ENCODE assay signal across 20 cellular contexts in the genomic region with DNA sequence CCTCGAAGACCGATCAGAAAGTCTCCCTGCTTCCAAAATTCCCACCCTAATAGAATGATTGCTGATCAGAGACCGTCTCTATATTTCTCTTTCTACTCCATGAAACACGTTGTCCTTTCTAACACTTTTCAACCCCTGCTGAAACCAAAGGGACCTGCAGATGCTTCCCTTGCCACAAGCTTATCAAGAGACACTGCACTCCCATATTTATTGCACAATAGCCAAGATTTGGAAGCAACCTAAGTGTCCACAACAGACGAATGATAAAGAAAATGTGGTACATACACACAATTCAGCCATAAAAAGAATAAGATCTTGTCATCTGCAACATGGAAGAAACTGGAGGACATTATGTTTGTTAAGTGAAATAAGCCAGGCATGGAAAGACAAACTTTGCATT.
"Had no signal": no experiment of that assay in that cellular context is flagged by ENCODE, and none has a peak within 500 bp of the region (broad histone marks: within the 10 kb centered on the region; RNA-seq: fewer than 3 reads in every experiment).

No MANE protein-coding gene starts in this region.

- H3K4me3 ChIP-seq: coronary artery, heart left ventricle, ovary, right atrium auricular region, suprapubic skin, thyroid gland, uterus had no signal

- ATAC-seq: heart left ventricle; naive thymus-derived CD8-positive, alpha-beta T cell; stimulated activated naive CD8-positive, alpha-beta T cell treated with anti-CD3 and anti-CD28 coated beads, Interleukin-15, Interleukin-2, amounts not matched to agents 100 U/mL and 50 U/mL, for 24 hours had no signal

- FAIRE-seq: endothelial cell of umbilical vein, islet of Langerhans had no signal

- H3K4me1 ChIP-seq: heart left ventricle, right atrium auricular region, suprapubic skin, thyroid gland, uterus had no signal

- DNase-seq: effector CD4-positive, alpha-beta T cell; endodermal cell; erythroblast; foreskin melanocyte; heart left ventricle; hypothalamus; kidney glomerular epithelial cell; naive thymus-derived CD8-positive, alpha-beta T cell; ovary; stimulated activated CD4-positive, alpha-beta T cell treated with anti-CD3 and anti-CD28 coated beads, Interleukin-4, amount 100 ng/mL, for 1 hour; stimulated activated CD8-positive, alpha-beta memory T cell treated with anti-CD3 and anti-CD28 coated beads, Interleukin-4, amount 100 ng/mL, for 48 hours; stimulated activated naive CD8-positive, alpha-beta T cell treated with anti-CD3 and anti-CD28 coated beads, Interleukin-15, Interleukin-2, amounts not matched to agents 100 U/mL and 50 U/mL, for 24 hours; thyroid gland; uterus had no signal

- H3K27ac ChIP-seq: coronary artery, heart left ventricle, neutrophil, ovary, right atrium auricular region, suprapubic skin, thyroid gland, uterus had no signal

- H3K36me3 ChIP-seq: heart left ventricle, neutrophil, ovary, right atrium auricular region, suprapubic skin, thyroid gland, uterus had no signal

- H3K9me3 ChIP-seq: heart left ventricle, neutrophil, ovary, right atrium auricular region, suprapubic skin, thyroid gland, uterus had no signal

- H3K27me3 ChIP-seq: ovary, right atrium auricular region, suprapubic skin, thyroid gland, uterus had no signal
